Comparison of ENCODE assay signal across 10 cellular contexts in the genomic region with DNA sequence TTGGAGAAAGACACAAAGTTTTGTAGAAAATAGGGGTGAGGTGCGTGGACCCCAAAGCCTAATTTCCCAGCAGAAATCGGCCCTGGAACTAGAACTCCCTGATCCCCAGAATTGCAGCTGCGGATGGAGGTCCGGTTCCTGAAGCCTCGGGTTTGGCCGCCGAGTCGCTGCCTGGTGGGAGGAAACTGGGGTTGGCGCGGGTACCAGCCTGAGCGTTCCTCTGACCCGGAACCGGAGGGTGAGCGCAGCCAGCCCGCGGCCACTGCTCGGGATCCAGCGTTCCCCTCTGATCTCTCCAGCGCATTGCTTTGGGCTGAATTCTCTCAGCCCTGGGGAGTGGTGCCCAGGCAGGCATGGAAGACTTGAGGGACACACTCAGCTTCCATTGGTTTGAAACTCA. TPM values are rescaled to one million over a fixed set of nuclear protein-coding genes. Genes with fewer than 3 reads are reported as not detected.
DNase-seq lines count a peak whose midpoint lies in the region; ATAC-seq and TF ChIP-seq lines count a peak whose summit lies in the region.
"Had no signal": no experiment of that assay in that cellular context is flagged by ENCODE, and none has a peak within 500 bp of the region (broad histone marks: within the 10 kb centered on the region; RNA-seq: fewer than 3 reads in every experiment).

No MANE protein-coding gene starts in this region.

- intact Hi-C loops in left cardiac atrium (cut with DNase I), result no loop called here
- intact Hi-C loops in cardiac septum (cut with DNase I), result no loop called here
- intact Hi-C loops in uterus (cut with DNase I; ENCODE audit: low total_unique reads), result no loop called here

- no peak overlapping the region for H3K27ac Mint-ChIP-seq in mesothelial cell of epicardium

- H3K27ac ChIP-seq in coronary artery, result peak overlapping the region; percentile 81 to 89
- no peak overlapping the region for H3K27ac ChIP-seq in uterus

- no peak for TF ChIP-seq POLR2A in uterus (IDR thresholded peaks at IDR 0.05)

- peaks cover 6% of the 10 kb centered on the region for H3K36me3 Mint-ChIP-seq in mesothelial cell of epicardium

- H3K36me3 ChIP-seq in uterus, result no peaks in the 10 kb centered on the region

- ATAC-seq in left cardiac atrium, result peak; percentile 21 to 28
- no peak for ATAC-seq in HG03460 (IDR thresholded peaks at IDR 0.05; ENCODE audit: unreplicated experiment)

- H3K9me3 ChIP-seq in uterus, result no peaks in the 10 kb centered on the region

- H3K27me3 Mint-ChIP-seq in mesothelial cell of epicardium (ENCODE audit: low read depth), result peaks cover 69% of the 10 kb centered on the region

- H3K4me3 ChIP-seq in coronary artery (peak overlapping the region; percentile 85), uterus (peak overlapping the region; percentile 22 to 42)

- peaks cover 5% of the 10 kb centered on the region for H3K9me3 Mint-ChIP-seq in mesothelial cell of epicardium

- DNase-seq in left cardiac atrium (no peak), cardiac septum (ENCODE audit: low spot score) (no peak), coronary artery (ENCODE audit: low spot score) (no peak), mesothelial cell of epicardium (ENCODE audit: low spot score in 2 of 2, unreplicated experiment in 2 of 2) (no peak), uterus (no peak)
- no peak for DNase-seq in activated CD4-positive, alpha-beta T cell treated with anti-CD3 and anti-CD28 coated beads for 1 hour
- DNase-seq in stimulated activated CD4-positive, alpha-beta T cell treated with anti-CD3 and anti-CD28 coated beads, Interleukin-2, amount 100 ng/mL, for 48 hours, result no peak
- DNase-seq: DMS79 treated with DMSO at 0.1 percent for 48 hours, SHP77 treated with DMSO at 0.1 percent for 48 hours had no signal

- H3K27me3 ChIP-seq in uterus, result peaks cover 0 to 6% of the 10 kb centered on the region in 2 donors

- H3K4me3 Mint-ChIP-seq in mesothelial cell of epicardium, result peak overlapping the region; percentile 89

- H3K4me1 Mint-ChIP-seq in mesothelial cell of epicardium, result peaks cover 37% of the 10 kb centered on the region

- no peaks in the 10 kb centered on the region for H3K4me1 ChIP-seq in uterus

- TF ChIP-seq CTCF in coronary artery (IDR thresholded peaks at IDR 0.05) (no peak), mesothelial cell of epicardium (IDR thresholded peaks at IDR 0.05; ENCODE audit: unreplicated experiment) (no peak), uterus (IDR thresholded peaks at IDR 0.05) (no peak)

RNA-seq across cellular contexts. Expression of a gene that starts 1.6 kb away (rescaled TPM):
- total RNA-seq in left cardiac atrium (under 1 TPM; 0.52 to 0.71 TPM), cardiac septum (1.9 TPM), mesothelial cell of epicardium (16.7 to 18.6 TPM (median 16.8 TPM) in 3 replicates), uterus (1 to 10 TPM in 2 of 4 donors, not detected in 2; 1.4 to 6.4 TPM)

Comparison
In these comparisons a context has a peak if more than half of its experiments do, and no peak if none do; other contexts are left out.
1. H3K27ac ChIP-seq: peak in coronary artery (2 of 2); none in uterus (0 of 2).